Comparison of ENCODE assay signal across 24 cellular contexts in genomic region chr7:37578350-37578749, GRCh38.
"Had no signal": no experiment of that assay in that cellular context is flagged by ENCODE, and none has a peak within 500 bp of the region (broad histone marks: within the 10 kb centered on the region; RNA-seq: fewer than 3 reads in every experiment).

No MANE protein-coding gene starts in this region.

- H3K36me3 ChIP-seq: MG63 had no signal

- ATAC-seq: K562, Panc1, PC-3, T-cell had no signal

- H3K27ac ChIP-seq: KMS-11, RWPE1 had no signal

- H3K4me3 ChIP-seq: K562, MG63 had no signal

- H3K9me3 ChIP-seq: MG63 had no signal

- DNase-seq: Kasumi-1; MG63; NCI-H1092; NCI-H1105 treated with DMSO at 0.1 percent for 48 hours; NCI-H1417 treated with DMSO at 0.1 percent for 48 hours; NCI-H187; NCI-H2029; NCI-H2081 treated with DMSO at 0.1 percent for 48 hours; NCI-H2171; NCI-H226; NCI-H446; NCI-H510A; NCI-H526; NCI-H748 treated with DMSO at 0.1 percent for 48 hours; NK-92 treated with Interleukin-12 subunit alpha and Interleukin-12 subunit beta, amount 100 ng/mL, for 24 hours; PC-3; SHP77; SK-N-SH; SW 1271; T-cell had no signal

- H3K27me3 ChIP-seq: MG63 had no signal
